Comparison of ENCODE assay signal across 19 cellular contexts in genomic region chr14:102239231-102239630, GRCh38.
"Had no signal": no experiment of that assay in that cellular context is flagged by ENCODE, and none has a peak within 500 bp of the region (broad histone marks: within the 10 kb centered on the region; RNA-seq: fewer than 3 reads in every experiment).

No MANE protein-coding gene starts in this region.

- H3K27ac ChIP-seq: ascending aorta had no signal

- H3K4me1 ChIP-seq: ascending aorta had no signal

- H3K4me3 ChIP-seq: ascending aorta had no signal

- H3K9me3 ChIP-seq: ascending aorta had no signal

- H3K36me3 ChIP-seq: ascending aorta had no signal

- DNase-seq: activated CD4-positive, alpha-beta T cell treated with anti-CD3 and anti-CD28 coated beads for 4 hours; activated CD8-positive, alpha-beta memory T cell treated with anti-CD3 and anti-CD28 coated beads, Interleukin-2, amount 50 U/mL, for 48 hours; activated CD8-positive, alpha-beta T cell treated with anti-CD3 and anti-CD28 coated beads for 36 hours; activated effector memory CD4-positive, alpha-beta T cell treated with Interleukin-2 at 50 U/mL for 16 hours; activated naive CD4-positive, alpha-beta T cell; activated T-cell treated with anti-CD3 and anti-CD28 coated beads, Interleukin-2, amount 50 U/mL, for 1 hour; KG1; NCI-H1092; NCI-H1417; NCI-H1930; NCI-H2171; NCI-H2227 treated with DMSO at 0.1 percent for 48 hours; NCI-H446 treated with DMSO at 0.1 percent for 48 hours; NCI-H526; NK-92 treated with Interleukin-12 subunit alpha and Interleukin-12 subunit beta, amount 100 ng/mL, for 24 hours; PC-3; SHP77 treated with DMSO at 0.1 percent for 48 hours; T-helper 1 cell had no signal
